In genomic region chr20:23857954-23858565, GRCh38 we compare ENCODE assay signal across 19 cellular contexts. TPM values are rescaled to one million over a fixed set of nuclear protein-coding genes. Genes with fewer than 3 reads are reported as not detected.
"Had no signal": no experiment of that assay in that cellular context is flagged by ENCODE, and none has a peak within 500 bp of the region (broad histone marks: within the 10 kb centered on the region; RNA-seq: fewer than 3 reads in every experiment).

No MANE protein-coding gene starts in this region.

- H3K36me3 ChIP-seq: right lobe of liver, tibial artery had no signal

- H3K4me3 Mint-ChIP-seq: central memory CD8-positive, alpha-beta T cell; stimulated activated memory B cell treated with anti-CD40 and anti-IgM and Interleukin-4, amounts not matched to agents 10 μg/mL and 1 μg/mL and 100 μg/mL, for 72 hours had no signal

- ATAC-seq: esophagus mucosa; right lobe of liver; stimulated activated memory B cell treated with anti-CD40 and anti-IgM and Interleukin-4, amounts not matched to agents 10 μg/mL and 1 μg/mL and 100 μg/mL, for 72 hours had no signal

- H3K4me1 Mint-ChIP-seq: central memory CD8-positive, alpha-beta T cell; stimulated activated memory B cell treated with anti-CD40 and anti-IgM and Interleukin-4, amounts not matched to agents 10 μg/mL and 1 μg/mL and 100 μg/mL, for 72 hours had no signal

- DNase-seq: activated CD4-positive, alpha-beta T cell treated with anti-CD3 and anti-CD28 coated beads, Interleukin-2, amount 50 U/mL, for 1 hour; activated CD4-positive, CD25-positive, alpha-beta regulatory T cell; activated naive CD4-positive, alpha-beta T cell treated with anti-CD3 and anti-CD28 coated beads, Interleukin-2, amount 50 U/mL, for 16 hours; activated T-cell treated with anti-CD3 and anti-CD28 coated beads for 4 hours; head of caudate nucleus; islet precursor cell; midbrain; nucleus accumbens; right lobe of liver; T-helper 2 cell; tibial artery had no signal

- H3K9me3 Mint-ChIP-seq: brain; central memory CD8-positive, alpha-beta T cell; stimulated activated memory B cell treated with anti-CD40 and anti-IgM and Interleukin-4, amounts not matched to agents 10 μg/mL and 1 μg/mL and 100 μg/mL, for 72 hours had no signal

- H3K27ac Mint-ChIP-seq: stimulated activated memory B cell treated with anti-CD40 and anti-IgM and Interleukin-4, amounts not matched to agents 10 μg/mL and 1 μg/mL and 100 μg/mL, for 72 hours had no signal

- H3K9me3 ChIP-seq: right lobe of liver had no signal

- H3K4me1 ChIP-seq: right lobe of liver, tibial artery had no signal

- H3K27me3 ChIP-seq: right lobe of liver, tibial artery had no signal

- H3K27me3 Mint-ChIP-seq: stimulated activated memory B cell treated with anti-CD40 and anti-IgM and Interleukin-4, amounts not matched to agents 10 μg/mL and 1 μg/mL and 100 μg/mL, for 72 hours had no signal

- H3K27ac ChIP-seq: right lobe of liver, tibial artery had no signal

- H3K36me3 Mint-ChIP-seq: brain; stimulated activated memory B cell treated with anti-CD40 and anti-IgM and Interleukin-4, amounts not matched to agents 10 μg/mL and 1 μg/mL and 100 μg/mL, for 72 hours had no signal

- H3K4me3 ChIP-seq: right lobe of liver, tibial artery had no signal

RNA-seq across cellular contexts. Expression of gene CST5, which starts 21.5 kb away (rescaled TPM):
- total RNA-seq: activated CD8-positive, alpha-beta memory T cell treated with anti-CD3 and anti-CD28 coated beads for 36 hours; esophagus mucosa; fibroblast of villous mesenchyme; liver; posterior vena cava; right lobe of liver had no signal
- polyA plus RNA-seq: liver had no signal

RNA-seq across cellular contexts. Expression of gene CST2, which starts 31.5 kb away (rescaled TPM):
- total RNA-seq: activated CD8-positive, alpha-beta memory T cell treated with anti-CD3 and anti-CD28 coated beads for 36 hours; esophagus mucosa; fibroblast of villous mesenchyme; liver had no signal
- polyA plus RNA-seq: liver had no signal
